Comparison of ENCODE assay signal across 16 cellular contexts in genomic region chr13:98468929-98469328, GRCh38.
"Had no signal": no experiment of that assay in that cellular context is flagged by ENCODE, and none has a peak within 500 bp of the region (broad histone marks: within the 10 kb centered on the region; RNA-seq: fewer than 3 reads in every experiment).

No MANE protein-coding gene starts in this region.

- H3K27me3 ChIP-seq: brain microvascular endothelial cell, gastroesophageal sphincter, upper lobe of right lung had no signal

- H3K4me3 ChIP-seq: gastroesophageal sphincter, prostate gland, SK-N-MC, smooth muscle cell, thoracic aorta, upper lobe of right lung had no signal

- ATAC-seq: gastroesophageal sphincter, natural killer cell, right cardiac atrium, Right ventricle myocardium inferior, upper lobe of right lung had no signal

- H3K9me3 Mint-ChIP-seq: activated CD4-positive, alpha-beta memory T cell treated with anti-CD3 and anti-CD28 coated beads, Interleukin-2, amount 10 ng/mL, durations not matched to agents 7 days and 5 days; activated naive CD4-positive, alpha-beta T cell treated with anti-CD3 and anti-CD28 coated beads, Interleukin-2, amount 50 U/mL, for 72 hours; natural killer cell had no signal

- H3K36me3 Mint-ChIP-seq: natural killer cell had no signal

- DNase-seq: activated CD4-positive, alpha-beta memory T cell treated with anti-CD3 and anti-CD28 coated beads, Interleukin-2, amount 10 ng/mL, durations not matched to agents 7 days and 5 days; activated CD4-positive, alpha-beta T cell treated with anti-CD3 and anti-CD28 coated beads for 1 hour; brain microvascular endothelial cell; erythroblast; mammary epithelial cell; natural killer cell; T1000; upper lobe of right lung had no signal

- H3K9me3 ChIP-seq: gastroesophageal sphincter, prostate gland, thoracic aorta, upper lobe of right lung had no signal

- H3K27ac Mint-ChIP-seq: activated CD4-positive, alpha-beta memory T cell treated with anti-CD3 and anti-CD28 coated beads, Interleukin-2, amount 10 ng/mL, durations not matched to agents 7 days and 5 days had no signal

- H3K27ac ChIP-seq: brain microvascular endothelial cell, prostate gland, SK-N-MC, thoracic aorta, upper lobe of right lung had no signal

- H3K27me3 Mint-ChIP-seq: activated CD4-positive, alpha-beta memory T cell treated with anti-CD3 and anti-CD28 coated beads, Interleukin-2, amount 10 ng/mL, durations not matched to agents 7 days and 5 days had no signal

- H3K4me1 ChIP-seq: upper lobe of right lung had no signal

- H3K4me3 Mint-ChIP-seq: activated CD4-positive, alpha-beta memory T cell treated with anti-CD3 and anti-CD28 coated beads, Interleukin-2, amount 10 ng/mL, durations not matched to agents 7 days and 5 days; natural killer cell had no signal
